33 cellular contexts compared by ENCODE assay signal in genomic region chr20:42379385-42379784, GRCh38.
"Had no signal": no experiment of that assay in that cellular context is flagged by ENCODE, and none has a peak within 500 bp of the region (broad histone marks: within the 10 kb centered on the region; RNA-seq: fewer than 3 reads in every experiment).

No MANE protein-coding gene starts in this region.

- H3K9me3 Mint-ChIP-seq: activated CD8-positive, alpha-beta T cell treated with anti-CD3 and anti-CD28 coated beads for 36 hours; activated naive CD4-positive, alpha-beta T cell treated with anti-CD3 and anti-CD28 coated beads, Interleukin-2, amount 50 U/mL, for 24 hours had no signal

- H3K4me3 Mint-ChIP-seq: activated B cell treated with CpG ODN at 0.5 μM for 24 hours; activated CD8-positive, alpha-beta T cell treated with anti-CD3 and anti-CD28 coated beads for 36 hours; activated naive CD4-positive, alpha-beta T cell treated with anti-CD3 and anti-CD28 coated beads for 36 hours; activated naive CD4-positive, alpha-beta T cell treated with anti-CD3 and anti-CD28 coated beads, Interleukin-2, amount 50 U/mL, for 24 hours; activated naive CD8-positive, alpha-beta T cell treated with anti-CD3 and anti-CD28 coated beads for 36 hours; activated naive CD8-positive, alpha-beta T cell treated with anti-CD3 and anti-CD28 coated beads, Interleukin-2, amount 50 U/mL, for 24 hours; activated T-cell treated with anti-CD3 and anti-CD28 coated beads, Interleukin-2, amount 50 U/mL, for 4 hours; activated T-helper 17 cell treated with anti-CD3 and anti-CD28 coated beads, Interleukin-2, amount 50 U/mL, for 72 hours; brain; central memory CD8-positive, alpha-beta T cell; dendritic cell treated with granulocyte-macrophage colony-stimulating factor and Interleukin-4, amounts not matched to agents 40 ng/mL and 50 ng/mL, for 4 days had no signal

- H3K4me1 ChIP-seq: adrenal gland, breast epithelium, esophagus muscularis mucosa, foreskin keratinocyte, gastrocnemius medialis, heart left ventricle had no signal

- H3K36me3 Mint-ChIP-seq: activated naive CD4-positive, alpha-beta T cell treated with anti-CD3 and anti-CD28 coated beads, Interleukin-2, amount 50 U/mL, for 24 hours; activated naive CD8-positive, alpha-beta T cell treated with anti-CD3 and anti-CD28 coated beads for 36 hours; brain had no signal

- H3K4me3 ChIP-seq: adrenal gland, breast epithelium, cardiac muscle cell, coronary artery, dorsolateral prefrontal cortex, esophagus muscularis mucosa, gastrocnemius medialis, heart left ventricle had no signal

- H3K27ac ChIP-seq: adrenal gland, breast epithelium, cardiac muscle cell, coronary artery, esophagus muscularis mucosa, foreskin keratinocyte, gastrocnemius medialis, heart left ventricle, VCaP had no signal

- H3K4me1 Mint-ChIP-seq: activated B cell treated with CpG ODN at 0.5 μM for 24 hours; activated naive CD4-positive, alpha-beta T cell treated with anti-CD3 and anti-CD28 coated beads, Interleukin-2, amount 50 U/mL, for 24 hours; activated naive CD8-positive, alpha-beta T cell treated with anti-CD3 and anti-CD28 coated beads for 36 hours; activated naive CD8-positive, alpha-beta T cell treated with anti-CD3 and anti-CD28 coated beads, Interleukin-2, amount 50 U/mL, for 24 hours; activated T-helper 17 cell treated with anti-CD3 and anti-CD28 coated beads, Interleukin-2, amount 50 U/mL, for 72 hours; brain; central memory CD8-positive, alpha-beta T cell had no signal

- H3K36me3 ChIP-seq: adrenal gland, breast epithelium, cardiac muscle cell, esophagus muscularis mucosa, gastrocnemius medialis, heart left ventricle had no signal

- H3K27me3 ChIP-seq: adrenal gland, breast epithelium, cardiac muscle cell, dorsolateral prefrontal cortex, foreskin keratinocyte, gastrocnemius medialis, heart left ventricle had no signal

- H3K9me3 ChIP-seq: adrenal gland, breast epithelium, esophagus muscularis mucosa, gastrocnemius medialis, heart left ventricle had no signal

- H3K27me3 Mint-ChIP-seq: activated B cell treated with CpG ODN at 0.5 μM for 24 hours; activated CD8-positive, alpha-beta T cell treated with anti-CD3 and anti-CD28 coated beads for 36 hours; activated naive CD4-positive, alpha-beta T cell treated with anti-CD3 and anti-CD28 coated beads, Interleukin-2, amount 50 U/mL, for 24 hours; activated naive CD8-positive, alpha-beta T cell treated with anti-CD3 and anti-CD28 coated beads for 36 hours; activated T-helper 17 cell treated with anti-CD3 and anti-CD28 coated beads, Interleukin-2, amount 50 U/mL, for 72 hours; central memory CD8-positive, alpha-beta T cell had no signal

- ATAC-seq: activated CD4-positive, CD25-positive, alpha-beta regulatory T cell treated with anti-CD3 and anti-CD28 coated beads, Interleukin-2, amount 50 U/mL, for 24 hours; activated CD8-positive, alpha-beta T cell treated with anti-CD3 and anti-CD28 coated beads for 36 hours; activated naive CD8-positive, alpha-beta T cell treated with anti-CD3 and anti-CD28 coated beads, Interleukin-2, amount 50 U/mL, for 24 hours; activated T-cell treated with anti-CD3 and anti-CD28 coated beads, Interleukin-2, amount 50 U/mL, for 4 hours; activated T-helper 17 cell treated with anti-CD3 and anti-CD28 coated beads, Interleukin-2, amount 50 U/mL, for 72 hours; foreskin keratinocyte; gastrocnemius medialis; heart left ventricle had no signal

- H3K27ac Mint-ChIP-seq: activated B cell treated with CpG ODN at 0.5 μM for 24 hours; activated CD8-positive, alpha-beta T cell treated with anti-CD3 and anti-CD28 coated beads for 36 hours; activated naive CD4-positive, alpha-beta T cell treated with anti-CD3 and anti-CD28 coated beads for 36 hours; activated naive CD4-positive, alpha-beta T cell treated with anti-CD3 and anti-CD28 coated beads, Interleukin-2, amount 50 U/mL, for 24 hours; activated naive CD8-positive, alpha-beta T cell treated with anti-CD3 and anti-CD28 coated beads for 36 hours; activated naive CD8-positive, alpha-beta T cell treated with anti-CD3 and anti-CD28 coated beads, Interleukin-2, amount 50 U/mL, for 24 hours; activated T-helper 17 cell treated with anti-CD3 and anti-CD28 coated beads, Interleukin-2, amount 50 U/mL, for 72 hours; brain; dendritic cell treated with granulocyte-macrophage colony-stimulating factor and Interleukin-4, amounts not matched to agents 40 ng/mL and 50 ng/mL, for 4 days had no signal

- DNase-seq: activated B cell treated with CpG ODN at 0.5 μM for 24 hours; activated CD4-positive, alpha-beta T cell treated with anti-CD3 and anti-CD28 coated beads for 48 hours; activated CD4-positive, alpha-beta T cell treated with anti-CD3 and anti-CD28 coated beads, Interleukin-2, amount 50 U/mL, for 1 hour; activated CD4-positive, alpha-beta T cell treated with anti-CD3 and anti-CD28 coated beads, Interleukin-2, amount 50 U/mL, for 48 hours; activated CD8-positive, alpha-beta memory T cell treated with anti-CD3 and anti-CD28 coated beads for 24 hours; activated CD8-positive, alpha-beta T cell treated with anti-CD3 and anti-CD28 coated beads for 36 hours; activated effector memory CD4-positive, alpha-beta T cell treated with Interleukin-2 at 50 U/mL for 16 hours; activated gamma-delta T cell treated with Interleukin-2 at 50 U/mL for 16 hours; activated naive CD4-positive, alpha-beta T cell treated with anti-CD3 and anti-CD28 coated beads for 36 hours; activated naive CD8-positive, alpha-beta T cell treated with anti-CD3 and anti-CD28 coated beads for 36 hours; activated naive CD8-positive, alpha-beta T cell treated with anti-CD3 and anti-CD28 coated beads, Interleukin-2, amount 50 U/mL, for 24 hours; activated T-cell treated with anti-CD3 and anti-CD28 coated beads, Interleukin-2, amount 50 U/mL, for 4 hours; adrenal gland; aorta; effector memory CD4-positive, alpha-beta T cell; erythroblast; foreskin keratinocyte; gastrocnemius medialis; glutamatergic neuron; heart left ventricle; T-helper 2 cell had no signal
